ENCODE assay signal across 10 cellular contexts in the genomic region with DNA sequence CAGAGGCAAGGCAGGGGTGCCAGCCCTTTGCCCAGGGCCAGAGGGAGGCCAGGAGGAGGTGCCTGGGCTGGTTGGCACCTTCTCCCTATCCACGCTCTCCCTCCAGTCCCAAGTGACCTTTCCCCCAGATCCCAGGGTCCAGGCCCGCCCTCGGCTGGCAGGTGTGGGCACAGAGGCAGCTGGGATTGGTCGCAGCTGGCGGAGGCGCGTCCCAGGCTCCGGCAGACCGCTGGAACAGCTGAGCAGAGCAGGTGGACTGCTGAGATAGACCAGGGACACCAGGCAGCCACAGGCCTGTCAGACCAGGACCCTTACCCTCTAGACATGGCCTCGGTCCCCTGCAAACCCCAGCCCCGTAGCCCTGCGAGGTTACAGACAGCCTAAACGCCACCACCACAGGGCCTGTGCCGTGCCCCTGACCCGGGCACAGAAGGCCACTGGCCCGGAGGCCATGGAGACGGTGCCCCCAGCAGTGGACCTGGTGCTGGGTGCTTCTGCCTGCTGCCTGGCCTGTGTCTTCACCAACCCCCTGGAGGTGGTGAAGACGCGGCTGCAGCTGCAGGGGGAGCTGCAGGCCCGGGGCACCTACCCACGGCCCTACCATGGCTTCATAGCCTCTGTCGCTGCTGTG. TPM values are rescaled to one million over a fixed set of nuclear protein-coding genes. Genes with fewer than 3 reads are reported as not detected.
A peak's percentile ranks its signal among the peaks of the same experiment; 100 is the strongest.
DNase-seq lines count a peak whose midpoint lies in the region; ATAC-seq and TF ChIP-seq lines count a peak whose summit lies in the region.
"Had no signal": no experiment of that assay in that cellular context is flagged by ENCODE, and none has a peak within 500 bp of the region (broad histone marks: within the 10 kb centered on the region; RNA-seq: fewer than 3 reads in every experiment).

A gene (plus strand): TSS at position 224 of the 631 bp plus-strand sequence. CDS start 228 bp downstream, at position 452.

- H3K4me1 Mint-ChIP-seq in nephron progenitor cell: peaks cover 15% of the 10 kb centered on the region

- no peaks in the 10 kb centered on the region for H4K20me1 ChIP-seq in Karpas-422 (ENCODE audit: insufficient read depth, low read depth, low read length)

- peak; percentile 98 for DNase-seq in DMS53 (lab: John Stamatoyannopoulos, UW)
- DNase-seq in NCI-H510A treated with DMSO at 0.1 percent for 48 hours (lab: John Stamatoyannopoulos, UW): peak; percentile 98
- DNase-seq in Right ventricle myocardium inferior (ENCODE audit: missing footprints): peak; percentile 86
- no peak for DNase-seq in prostate gland (ENCODE audit: low spot score)
- no peak for DNase-seq in nephron progenitor cell
- no peak for DNase-seq in Karpas-422

- H3K36me3 ChIP-seq in prostate gland (peaks cover 0 to 8% of the 10 kb centered on the region in 2 donors), Karpas-422 (ENCODE audit: insufficient read depth, low read length) (no peaks in the 10 kb centered on the region)

- H3K9me3 ChIP-seq in prostate gland (no peaks in the 10 kb centered on the region), Karpas-422 (ENCODE audit: low read length) (no peaks in the 10 kb centered on the region)

- H3K27ac ChIP-seq in prostate gland (no peak within 1 kb of the TSS), Karpas-422 (ENCODE audit: low read length) (no peak within 1 kb of the TSS)

- no peaks in the 10 kb centered on the region for H3K9me2 ChIP-seq in Karpas-422 (replicated peaks; ENCODE audit: insufficient read depth, low read length)

- no peaks in the 10 kb centered on the region for H3K9me3 Mint-ChIP-seq in nephron progenitor cell
- H3K9me3 Mint-ChIP-seq: activated T-helper 1 cell treated with anti-CD3 and anti-CD28 coated beads, Interleukin-12 subunit alpha, Interleukin-12 subunit beta, Interleukin-2, Interleukin-4 antibody, amounts not matched to agents 30 ng/mL and 10 ng/mL and 1 ng/mL, durations not matched to agents 14 hours and 24 hours and 36 hours; T-helper 1 cell treated with Interleukin-12 subunit alpha and Interleukin-12 subunit beta and Interleukin-4 antibody, amounts not matched to agents 30 μg/mL and 1 μg/mL, for 36 hours had no signal

- TF ChIP-seq CTCF in prostate gland (IDR thresholded peaks at IDR 0.05) (no peak), nephron progenitor cell (IDR thresholded peaks at IDR 0.05) (no peak)

- H2AFZ ChIP-seq in Karpas-422 (ENCODE audit: low read length): no peak within 1 kb of the TSS

- H3K27me3 ChIP-seq in prostate gland (replicated peaks; ENCODE audit: insufficient read depth) (no peaks in the 10 kb centered on the region), Karpas-422 (ENCODE audit: low read length) (no peaks in the 10 kb centered on the region)

- H3K36me3 Mint-ChIP-seq in nephron progenitor cell (ENCODE audit: low read depth): no peaks in the 10 kb centered on the region

- no peak within 1 kb of the TSS for H3K4me3 Mint-ChIP-seq in nephron progenitor cell
- H3K4me3 Mint-ChIP-seq: activated T-helper 1 cell treated with anti-CD3 and anti-CD28 coated beads, Interleukin-12 subunit alpha, Interleukin-12 subunit beta, Interleukin-2, Interleukin-4 antibody, amounts not matched to agents 30 ng/mL and 10 ng/mL and 1 ng/mL, durations not matched to agents 14 hours and 24 hours and 36 hours; T-helper 1 cell treated with Interleukin-12 subunit alpha and Interleukin-12 subunit beta and Interleukin-4 antibody, amounts not matched to agents 30 μg/mL and 1 μg/mL, for 36 hours had no signal

- H3K4me1 ChIP-seq in prostate gland (replicated peaks) (peaks cover 6% of the 10 kb centered on the region), Karpas-422 (ENCODE audit: low read length) (no peaks in the 10 kb centered on the region)

- intact Hi-C loops in Right ventricle myocardium inferior (cut with DNase I): loop anchor here (5.0 kb wide), 1 partner anchor 54 kb away; a partner anchor contains a TSS
- intact Hi-C loops in prostate gland (cut with DNase I): no loop called here

- H3K27ac Mint-ChIP-seq in nephron progenitor cell: no peak within 1 kb of the TSS
- H3K27ac Mint-ChIP-seq: activated T-helper 1 cell treated with anti-CD3 and anti-CD28 coated beads, Interleukin-12 subunit alpha, Interleukin-12 subunit beta, Interleukin-2, Interleukin-4 antibody, amounts not matched to agents 30 ng/mL and 10 ng/mL and 1 ng/mL, durations not matched to agents 14 hours and 24 hours and 36 hours; T-helper 1 cell treated with Interleukin-12 subunit alpha and Interleukin-12 subunit beta and Interleukin-4 antibody, amounts not matched to agents 30 μg/mL and 1 μg/mL, for 36 hours had no signal

- H3K4me3 ChIP-seq in prostate gland (no peak within 1 kb of the TSS), Karpas-422 (ENCODE audit: low read length) (no peak within 1 kb of the TSS)

- WGBS in prostate gland: 61% methylated on average over 19 of the region's 22 CpGs

- no peak within 1 kb of the TSS for H3K9ac ChIP-seq in Karpas-422 (ENCODE audit: low read length)

- H3K79me2 ChIP-seq in Karpas-422 (ENCODE audit: low read length): no peaks in the 10 kb centered on the region

- peak; percentile 9 for TF ChIP-seq POLR2A in prostate gland (IDR thresholded peaks at IDR 0.05)

- H3K4me2 ChIP-seq in Karpas-422 (ENCODE audit: low read depth, low read length, poor library complexity, severe bottlenecking): no peak within 1 kb of the TSS

- ATAC-seq in Right ventricle myocardium inferior (peak; percentile 81), HG03108 (IDR thresholded peaks at IDR 0.05; ENCODE audit: unreplicated experiment) (no peak), GM21786 (IDR thresholded peaks at IDR 0.05; ENCODE audit: unreplicated experiment) (no peak)

- H3K27me3 Mint-ChIP-seq in nephron progenitor cell (ENCODE audit: low read depth, poor library complexity): peaks cover 2% of the 10 kb centered on the region

RNA-seq across cellular contexts. Expression of the gene that starts here (rescaled TPM):
- total RNA-seq in Right ventricle myocardium inferior: 57.2 TPM
- total RNA-seq in prostate gland: 1 to 10 TPM; 1.1 to 1.4 TPM
- 0.52 and 0.83 TPM in 2 replicates for total RNA-seq in Karpas-422 (2014; rRNA removed; shearing (Covaris generic); ENCODE audit: low replicate concordance)

Comparison
In these comparisons a context has a peak if more than half of its experiments do, and no peak if none do; other contexts are left out.
1. RNA of the gene that starts here (total RNA-seq): 57.2 TPM in Right ventricle myocardium inferior (single experiment); 1.1 to 1.4 TPM in prostate gland and 0.52 to 0.83 TPM in Karpas-422; every median in the first group is over 10 times any median in the second.
2. DNase-seq: peak in DMS53 (single experiment), NCI-H510A treated with DMSO at 0.1 percent for 48 hours (single experiment) and Right ventricle myocardium inferior (single experiment); none in prostate gland (single experiment), nephron progenitor cell (single experiment) and Karpas-422 (single experiment).